ENCODE assay signal across 24 cellular contexts in the genomic region with DNA sequence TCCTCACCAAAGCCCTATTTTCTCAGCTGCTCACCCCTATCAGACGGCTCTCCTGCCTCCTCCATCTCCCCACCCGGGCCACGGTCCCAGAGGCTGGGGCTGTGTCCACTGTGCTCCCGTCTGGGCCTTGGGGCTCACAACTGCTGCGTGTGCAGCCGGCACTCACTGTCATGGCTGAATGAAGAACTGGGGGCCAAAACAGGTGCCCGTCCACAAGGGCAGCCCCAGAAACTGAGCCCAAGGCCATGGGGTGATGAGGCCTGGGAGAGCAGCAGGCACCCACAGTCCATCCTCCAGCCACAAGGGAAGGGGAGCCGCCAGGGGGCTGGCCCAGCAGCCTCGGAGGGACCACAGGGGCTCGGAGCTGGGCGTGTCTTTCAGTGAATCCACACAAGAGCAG.
DNase-seq lines count a peak whose midpoint lies in the region; ATAC-seq and TF ChIP-seq lines count a peak whose summit lies in the region.
"Had no signal": no experiment of that assay in that cellular context is flagged by ENCODE, and none has a peak within 500 bp of the region (broad histone marks: within the 10 kb centered on the region; RNA-seq: fewer than 3 reads in every experiment).

No MANE protein-coding gene starts in this region.

- H2BK20ac ChIP-seq in H9 (ENCODE audit: low read depth, low read length, poor library complexity, severe bottlenecking), result no peak overlapping the region

- no peak overlapping the region for H3T11ph ChIP-seq in H9 (ENCODE audit: low read length)

- H3K4me3 ChIP-seq in coronary artery (no peak overlapping the region), tibial artery (no peak overlapping the region)
- H3K4me3 ChIP-seq: breast epithelium, PC-9, psoas muscle had no signal

- no peak overlapping the region for H2BK120ac ChIP-seq in H9 (ENCODE audit: low read depth, low read length, poor library complexity, severe bottlenecking)

- H4K8ac ChIP-seq in H9 (replicated peaks; ENCODE audit: insufficient read length, low read depth, low read length), result no peak overlapping the region

- ATAC-seq in HG03460 (IDR thresholded peaks at IDR 0.05; ENCODE audit: unreplicated experiment), result no peak
- ATAC-seq: activated CD8-positive, alpha-beta memory T cell treated with anti-CD3 and anti-CD28 coated beads, Interleukin-2, amount 10 ng/mL, durations not matched to agents 7 days and 5 days; psoas muscle had no signal

- no peak overlapping the region for H4K91ac ChIP-seq in H9 (ENCODE audit: insufficient read length, low read depth, low read length)

- peak; percentile 23 for DNase-seq in H9
- peak; percentile 50 for DNase-seq in coronary artery (ENCODE audit: low spot score)
- peak; percentile 65 for DNase-seq in osteocyte (ENCODE audit: extremely low spot score, unreplicated experiment)
- DNase-seq in tibial artery, result peak; percentile 15 to 47
- DNase-seq in COLO829 (ENCODE audit: low spot score), result no peak
- DNase-seq in HT-29 (ENCODE audit: low spot score), result no peak
- DNase-seq: activated CD4-positive, alpha-beta T cell treated with anti-CD3 and anti-CD28 coated beads, Interleukin-2, amount 10 ng/mL, durations not matched to agents 24 days and 14 days; amygdala; effector CD8-positive, alpha-beta T cell; HFFc6; Kasumi-1; NCI-H146; NCI-H510A; nephron progenitor cell; NK-92 treated with Interleukin-12 subunit alpha and Interleukin-12 subunit beta, amount 100 ng/mL, for 24 hours; PC-9; psoas muscle; SIG-M5; SW 1271; T1000 had no signal

- no peak overlapping the region for H3K9ac ChIP-seq in H9 (ENCODE audit: extremely low read depth, insufficient read length, low read length)

- H3K56ac ChIP-seq in H9 (ENCODE audit: insufficient read length, low read depth, low read length), result no peak overlapping the region

- H3K36me3 ChIP-seq in tibial artery, result no peaks in the 10 kb centered on the region
- H3K36me3 ChIP-seq: breast epithelium had no signal

- H3K23ac ChIP-seq in H9 (ENCODE audit: insufficient read length, low read depth, low read length), result no peak overlapping the region

- H2AK5ac ChIP-seq in H9 (ENCODE audit: insufficient read length, low read length), result no peak overlapping the region

- H3K4me3 Mint-ChIP-seq in H9, result no peak overlapping the region
- no peak overlapping the region for H3K4me3 Mint-ChIP-seq in osteocyte (ENCODE audit: unreplicated experiment)
- H3K4me3 Mint-ChIP-seq: activated CD4-positive, alpha-beta T cell treated with anti-CD3 and anti-CD28 coated beads, Interleukin-2, amount 10 ng/mL, durations not matched to agents 24 days and 14 days; activated CD8-positive, alpha-beta memory T cell treated with anti-CD3 and anti-CD28 coated beads, Interleukin-2, amount 10 ng/mL, durations not matched to agents 7 days and 5 days; activated naive CD4-positive, alpha-beta T cell treated with anti-CD3 and anti-CD28 coated beads, Interleukin-2, amount 10 ng/mL, durations not matched to agents 7 days and 5 days; HFFc6; nephron progenitor cell had no signal

- H3K4ac ChIP-seq in H9 (ENCODE audit: low read depth, low read length), result no peak overlapping the region

- H2BK15ac ChIP-seq in H9 (ENCODE audit: low read depth, low read length), result no peak overlapping the region

- H4K20me1 ChIP-seq in H9 (ENCODE audit: control insufficient read depth, insufficient read depth, insufficient read length), result no peaks in the 10 kb centered on the region

- H3K4me1 Mint-ChIP-seq in H9, result peaks cover 0 to 5% of the 10 kb centered on the region in 2 experiments; a peak in 3 of 4 replicates
- no peaks in the 10 kb centered on the region for H3K4me1 Mint-ChIP-seq in osteocyte (ENCODE audit: unreplicated experiment)
- H3K4me1 Mint-ChIP-seq: activated CD4-positive, alpha-beta T cell treated with anti-CD3 and anti-CD28 coated beads, Interleukin-2, amount 10 ng/mL, durations not matched to agents 24 days and 14 days; activated CD8-positive, alpha-beta memory T cell treated with anti-CD3 and anti-CD28 coated beads, Interleukin-2, amount 10 ng/mL, durations not matched to agents 7 days and 5 days; activated naive CD4-positive, alpha-beta T cell treated with anti-CD3 and anti-CD28 coated beads, Interleukin-2, amount 10 ng/mL, durations not matched to agents 7 days and 5 days had no signal

- H2BK12ac ChIP-seq in H9 (ENCODE audit: insufficient read length, low read depth, low read length), result no peak overlapping the region

- H3K9me3 ChIP-seq in H9 (ENCODE audit: control insufficient read depth, low read depth, low read length) (no peaks in the 10 kb centered on the region), tibial artery (no peaks in the 10 kb centered on the region)
- H3K9me3 ChIP-seq: breast epithelium, psoas muscle had no signal

- no peaks in the 10 kb centered on the region for H3K4me1 ChIP-seq in H9 (ENCODE audit: insufficient read depth, low read length)
- peaks cover 0 to 19% (median 10%) of the 10 kb centered on the region in 4 donors for H3K4me1 ChIP-seq in tibial artery

- no peak overlapping the region; the same call in 1 of the 2 replicates for H3K14ac ChIP-seq in H9 (ENCODE audit: insufficient read depth, low read length)

- H3K23me2 ChIP-seq in H9 (ENCODE audit: insufficient read length, low read depth, low read length, poor library complexity, severe bottlenecking), result no peaks in the 10 kb centered on the region

- no peaks in the 10 kb centered on the region for H3K79me1 ChIP-seq in H9 (ENCODE audit: insufficient read depth, low read depth, low read length, poor library complexity, severe bottlenecking)

- H3K79me2 ChIP-seq in H9 (ENCODE audit: insufficient read depth, low read length), result no peaks in the 10 kb centered on the region

- intact Hi-C loops in tibial artery (cut with DNase I; ENCODE audit: low total_unique reads), result no loop called here

- peaks cover 8% of the 10 kb centered on the region for H3K27me3 Mint-ChIP-seq in H9 (ENCODE audit: low read depth)
- H3K27me3 Mint-ChIP-seq in osteocyte (ENCODE audit: unreplicated experiment), result no peaks in the 10 kb centered on the region
- H3K27me3 Mint-ChIP-seq: activated CD4-positive, alpha-beta T cell treated with anti-CD3 and anti-CD28 coated beads, Interleukin-2, amount 10 ng/mL, durations not matched to agents 24 days and 14 days had no signal

- TF ChIP-seq CTCF in H9 (conservative IDR thresholded peaks at IDR 0.05) (no peak), coronary artery (IDR thresholded peaks at IDR 0.05) (no peak), osteocyte (IDR thresholded peaks at IDR 0.05) (no peak), tibial artery (IDR thresholded peaks at IDR 0.05) (no peak)

- H3K27ac ChIP-seq in H9 (ENCODE audit: insufficient read length, low read depth, low read length) (no peak overlapping the region), coronary artery (no peak overlapping the region), tibial artery (no peak overlapping the region)
- H3K27ac ChIP-seq: breast epithelium, PC-9, psoas muscle had no signal

- H3K18ac ChIP-seq in H9 (ENCODE audit: insufficient read length, low read depth, low read length), result no peak overlapping the region

- no peak overlapping the region for H3K4me2 ChIP-seq in H9 (ENCODE audit: insufficient read depth, insufficient read length, low read length)
- H3K4me2 ChIP-seq: PC-9 had no signal

- peaks cover 0 to 6% (median 4%) of the 10 kb centered on the region in 3 experiments; a peak in 4 of 7 replicates for H3K36me3 Mint-ChIP-seq in H9 (ENCODE audit: insufficient read depth in 1 of 3, low read depth in 3 of 3)
- no peaks in the 10 kb centered on the region for H3K36me3 Mint-ChIP-seq in osteocyte (ENCODE audit: unreplicated experiment)
- H3K36me3 Mint-ChIP-seq: activated CD8-positive, alpha-beta memory T cell treated with anti-CD3 and anti-CD28 coated beads, Interleukin-2, amount 10 ng/mL, durations not matched to agents 7 days and 5 days; activated naive CD4-positive, alpha-beta T cell treated with anti-CD3 and anti-CD28 coated beads, Interleukin-2, amount 10 ng/mL, durations not matched to agents 7 days and 5 days had no signal

- no peak overlapping the region for H4K5ac ChIP-seq in H9 (ENCODE audit: insufficient read length, low read depth, low read length)

- H3K27ac Mint-ChIP-seq in H9 (no peak overlapping the region), osteocyte (ENCODE audit: unreplicated experiment) (no peak overlapping the region)
- H3K27ac Mint-ChIP-seq: activated CD4-positive, alpha-beta T cell treated with anti-CD3 and anti-CD28 coated beads, Interleukin-2, amount 10 ng/mL, durations not matched to agents 24 days and 14 days; activated CD8-positive, alpha-beta memory T cell treated with anti-CD3 and anti-CD28 coated beads, Interleukin-2, amount 10 ng/mL, durations not matched to agents 7 days and 5 days; activated naive CD4-positive, alpha-beta T cell treated with anti-CD3 and anti-CD28 coated beads, Interleukin-2, amount 10 ng/mL, durations not matched to agents 7 days and 5 days; HFFc6; nephron progenitor cell had no signal

- H2AFZ ChIP-seq in H9 (ENCODE audit: low read length), result no peak overlapping the region
- H2AFZ ChIP-seq: PC-9 had no signal

- H3K27me3 ChIP-seq in H9 (ENCODE audit: insufficient read depth, low read length) (no peaks in the 10 kb centered on the region), tibial artery (no peaks in the 10 kb centered on the region)
- H3K27me3 ChIP-seq: breast epithelium had no signal

- H2BK5ac ChIP-seq in H9 (ENCODE audit: insufficient read length, low read length), result no peak overlapping the region

- WGBS in H9 (ENCODE audit: extremely low coverage, insufficient read length, low lambda C conversion rate), result no CpG with 5 or more reads among the region's 11 CpGs

- H3K9me3 Mint-ChIP-seq in H9 (peaks cover 5 to 10% of the 10 kb centered on the region in 2 experiments), osteocyte (ENCODE audit: unreplicated experiment) (no peaks in the 10 kb centered on the region)
- H3K9me3 Mint-ChIP-seq: activated CD4-positive, alpha-beta T cell treated with anti-CD3 and anti-CD28 coated beads, Interleukin-2, amount 10 ng/mL, durations not matched to agents 24 days and 14 days; activated naive CD4-positive, alpha-beta T cell treated with anti-CD3 and anti-CD28 coated beads, Interleukin-2, amount 10 ng/mL, durations not matched to agents 7 days and 5 days had no signal

Comparison
In these comparisons a context has a peak if more than half of its experiments do, and no peak if none do; other contexts are left out.
1. DNase-seq: peak in H9 (single experiment), coronary artery (single experiment), osteocyte (single experiment) and tibial artery (2 of 2); none in COLO829 (single experiment) and HT-29 (single experiment).